ENCODE assay signal across 8 cellular contexts in genomic region chr17:6556121-6557039, GRCh38. TPM values are rescaled to one million over a fixed set of nuclear protein-coding genes. Genes with fewer than 3 reads are reported as not detected.
DNase-seq lines count a peak whose midpoint lies in the region; ATAC-seq, FAIRE-seq and TF ChIP-seq lines count a peak whose summit lies in the region.

TSS of gene PITPNM3 (minus strand) at chr17:6556555. CDS start at chr17:6556406, 149 bp downstream.

- TF ChIP-seq POLR2A in lower leg skin (IDR thresholded peaks at IDR 0.05) (no peak), thyroid gland (IDR thresholded peaks at IDR 0.05) (no peak)

- H3K4me3 ChIP-seq in bronchial epithelial cell (ENCODE audit: low read depth, low read length) (peak within 1 kb of the TSS; percentile 74), lower leg skin (ENCODE audit: low read depth, poor library complexity, severe bottlenecking) (peak within 1 kb of the TSS; percentile 18), thyroid gland (replicated peaks in 1 of 3) (peak within 1 kb of the TSS; percentile 35 to 54 (median 46))

- no peaks in the 10 kb centered on the region for H3K27me3 ChIP-seq in bronchial epithelial cell (ENCODE audit: control insufficient read depth, insufficient read depth, low read length)
- H3K27me3 ChIP-seq in thyroid gland: no peaks in the 10 kb centered on the region

- FAIRE-seq in bronchial epithelial cell (lab: Jason Lieb, UNC): no peak

- H3K36me3 ChIP-seq in bronchial epithelial cell (ENCODE audit: control insufficient read depth, insufficient read depth, low read length): no peaks in the 10 kb centered on the region
- H3K36me3 ChIP-seq in thyroid gland: no peaks in the 10 kb centered on the region

- H3K4me1 Mint-ChIP-seq in activated T-cell treated with anti-CD3 and anti-CD28 coated beads, Interleukin-2, amount 50 U/mL, for 4 hours (ENCODE audit: low read depth): peaks cover 11% of the 10 kb centered on the region

- H3K9me3 ChIP-seq in thyroid gland: no peaks in the 10 kb centered on the region

- 3 to 6% methylated on average over 26 to 58 of the region's 122 CpGs for WGBS in lower leg skin, 2 donors
- WGBS in thyroid gland, 2 donors: 4 to 18% methylated on average over 10 to 32 of the region's 122 CpGs

- H3K27me3 Mint-ChIP-seq in activated T-cell treated with anti-CD3 and anti-CD28 coated beads, Interleukin-2, amount 50 U/mL, for 4 hours (ENCODE audit: low read depth): peaks cover 42% of the 10 kb centered on the region

- intact Hi-C loops in lower leg skin (cut with DNase I; ENCODE audit: low total_unique reads): no loop called here
- intact Hi-C loops in thyroid gland (cut with DNase I): loop anchor here (5.0 kb wide), 1 partner anchor 84 kb away; no protein-coding TSS in a partner anchor

- H3K4me1 ChIP-seq in thyroid gland: peaks cover 24 to 27% of the 10 kb centered on the region in 2 donors

- peak within 1 kb of the TSS; percentile 68 for H3K4me3 Mint-ChIP-seq in activated T-cell treated with anti-CD3 and anti-CD28 coated beads, Interleukin-2, amount 50 U/mL, for 4 hours

- peak within 1 kb of the TSS in 1 of 3 donors; percentile 49 for H3K27ac ChIP-seq in thyroid gland

- ATAC-seq in activated T-cell treated with anti-CD3 and anti-CD28 coated beads, Interleukin-2, amount 50 U/mL, for 4 hours: peak; percentile 35 to 36
- ATAC-seq in GM21528 (IDR thresholded peaks at IDR 0.05; ENCODE audit: low FRiP score, unreplicated experiment): no peak

- H3K36me3 Mint-ChIP-seq in activated T-cell treated with anti-CD3 and anti-CD28 coated beads, Interleukin-2, amount 50 U/mL, for 4 hours (ENCODE audit: insufficient read depth): no peaks in the 10 kb centered on the region

- H3K9me3 Mint-ChIP-seq in activated T-cell treated with anti-CD3 and anti-CD28 coated beads, Interleukin-2, amount 50 U/mL, for 4 hours: no peaks in the 10 kb centered on the region

- TF ChIP-seq CTCF in bronchial epithelial cell (IDR thresholded peaks at IDR 0.05; ENCODE audit: insufficient read depth, low read length, severe bottlenecking) (no peak), lower leg skin (IDR thresholded peaks at IDR 0.05) (no peak), thyroid gland (IDR thresholded peaks at IDR 0.05) (no peak)

- no peak for DNase-seq in activated T-cell treated with anti-CD3 and anti-CD28 coated beads, Interleukin-2, amount 50 U/mL, for 4 hours
- DNase-seq in activated T-cell treated with anti-CD3 and anti-CD28 coated beads, Interleukin-2, amount 50 U/mL, for 48 hours: no peak
- DNase-seq in bronchial epithelial cell (ENCODE audit: low read depth) (no peak), lower leg skin (ENCODE audit: low spot score in 2 of 2) (no peak), thyroid gland (peak; percentile 58), HuH-7 (ENCODE audit: low spot score) (no peak)
- DNase-seq in stimulated activated CD4-positive, alpha-beta T cell treated with anti-CD3 and anti-CD28 coated beads, Interleukin-2, amount 100 ng/mL, for 24 hours: no peak

RNA-seq across cellular contexts. Expression of gene PITPNM3, which starts in this region (rescaled TPM):
- under 1 TPM; 0.33 to 0.58 (median 0.56) TPM for total RNA-seq in activated T-cell treated with anti-CD3 and anti-CD28 coated beads, Interleukin-2, amount 50 U/mL, for 4 hours
- total RNA-seq in bronchial epithelial cell (25.0 and 42.9 TPM in 2 replicates), lower leg skin (10 to 100 TPM; 11.9 to 19.5 (median 16.3) TPM), thyroid gland (10 to 100 TPM in 1 of 4 donors, 1 to 10 TPM in 3; 4.0 to 10.9 (median 5.6) TPM)

Comparison
In these comparisons a context has a peak if more than half of its experiments do, and no peak if none do; other contexts are left out.
1. Peak in ATAC-seq in activated T-cell treated with anti-CD3 and anti-CD28 coated beads, Interleukin-2, amount 50 U/mL, for 4 hours; RNA of the gene not detected or under 1 TPM.
2. DNase-seq: peak in thyroid gland (2 of 2); none in activated T-cell treated with anti-CD3 and anti-CD28 coated beads, Interleukin-2, amount 50 U/mL, for 4 hours (single experiment), activated T-cell treated with anti-CD3 and anti-CD28 coated beads, Interleukin-2, amount 50 U/mL, for 48 hours (0 of 2), bronchial epithelial cell (single experiment), lower leg skin (0 of 2), HuH-7 (single experiment) and stimulated activated CD4-positive, alpha-beta T cell treated with anti-CD3 and anti-CD28 coated beads, Interleukin-2, amount 100 ng/mL, for 24 hours (0 of 2).
3. H3K4me3 ChIP-seq: peak in every context shown above with its lines; median percentile 74 in bronchial epithelial cell; 46 in thyroid gland; 18 in lower leg skin.